ENCODE assay signal across 13 cellular contexts in the genomic region with DNA sequence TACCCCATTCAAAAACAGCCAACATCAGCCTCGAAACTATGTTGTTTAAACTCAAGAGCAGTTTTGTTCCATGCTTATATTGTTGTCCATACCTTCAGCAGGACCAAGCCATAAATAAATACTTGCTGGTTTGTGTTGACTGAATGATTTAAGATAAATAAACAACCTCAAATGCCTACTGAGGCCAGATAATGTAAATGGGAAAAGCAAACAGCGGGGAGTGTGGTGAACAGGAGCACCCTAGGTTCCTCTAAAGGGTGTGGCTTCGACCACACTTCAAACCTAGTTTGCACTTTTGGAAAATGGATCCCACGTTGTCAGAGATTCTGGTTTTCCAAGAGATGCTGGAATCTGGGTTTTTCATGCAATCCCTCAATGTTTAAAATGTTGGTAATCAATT. TPM values are rescaled to one million over a fixed set of nuclear protein-coding genes. Genes with fewer than 3 reads are reported as not detected.
DNase-seq lines count a peak whose midpoint lies in the region; ATAC-seq, FAIRE-seq and TF ChIP-seq lines count a peak whose summit lies in the region.
"Had no signal": no experiment of that assay in that cellular context is flagged by ENCODE, and none has a peak within 500 bp of the region (broad histone marks: within the 10 kb centered on the region; RNA-seq: fewer than 3 reads in every experiment).

No MANE protein-coding gene starts in this region.

- H3K4me3 Mint-ChIP-seq in activated CD4-positive, alpha-beta memory T cell treated with anti-CD3 and anti-CD28 coated beads, Interleukin-2, amount 10 ng/mL, durations not matched to agents 7 days and 5 days = peak overlapping the region; percentile 94
- H3K4me3 Mint-ChIP-seq in immature natural killer cell = peak overlapping the region; percentile 13 to 99 (median 38)

- no peak for DNase-seq in activated CD4-positive, alpha-beta memory T cell treated with anti-CD3 and anti-CD28 coated beads, Interleukin-2, amount 10 ng/mL, durations not matched to agents 7 days and 5 days
- DNase-seq in immature natural killer cell (no peak), occipital lobe (lab: John Stamatoyannopoulos, UW) (no peak), urothelium cell line (ENCODE audit: low spot score) (no peak), G401 (ENCODE audit: low spot score) (no peak)
- DNase-seq: activated CD4-positive, alpha-beta T cell treated with anti-CD3 and anti-CD28 coated beads for 1 hour; Kasumi-1; left ventricle myocardium superior; NCI-H1930 had no signal

- H3K4me1 ChIP-seq in BLaER1 treated with 17β-estradiol and CSF1 and Interleukin-3, amounts not matched to agents 10 nM and 100 nM = peaks cover 18 to 62% (median 24%) of the 10 kb centered on the region in 10 experiments

- no peak overlapping the region for H3K27ac ChIP-seq in BLaER1 treated with 17β-estradiol and CSF1 and Interleukin-3, amounts not matched to agents 10 nM and 100 nM
- H3K27ac ChIP-seq: cardiac muscle cell had no signal

- CTCF ChIA-PET in activated CD4-positive, alpha-beta memory T cell treated with anti-CD3 and anti-CD28 coated beads, Interleukin-2, amount 10 ng/mL, durations not matched to agents 7 days and 5 days (lab: Charles Lee) = no interaction called here

- no peaks in the 10 kb centered on the region for H3K27me3 Mint-ChIP-seq in activated CD4-positive, alpha-beta memory T cell treated with anti-CD3 and anti-CD28 coated beads, Interleukin-2, amount 10 ng/mL, durations not matched to agents 7 days and 5 days
- peaks cover 11 to 20% (median 19%) of the 10 kb centered on the region in 3 donors for H3K27me3 Mint-ChIP-seq in immature natural killer cell (ENCODE audit: low read depth in 3 of 3)

- H4K20me1 ChIP-seq in BLaER1 treated with 17β-estradiol and CSF1 and Interleukin-3, amounts not matched to agents 10 nM and 100 nM = peaks cover 0 to 33% (median 30%) of the 10 kb centered on the region in 11 experiments; a peak in 19 of 22 replicates

- H3K36me3 Mint-ChIP-seq in activated CD4-positive, alpha-beta memory T cell treated with anti-CD3 and anti-CD28 coated beads, Interleukin-2, amount 10 ng/mL, durations not matched to agents 7 days and 5 days (ENCODE audit: low read depth) = peaks cover 31% of the 10 kb centered on the region
- peaks cover 7 to 9% (median 9%) of the 10 kb centered on the region in 3 donors for H3K36me3 Mint-ChIP-seq in immature natural killer cell

- POLR2A ChIA-PET in activated CD4-positive, alpha-beta memory T cell treated with anti-CD3 and anti-CD28 coated beads, Interleukin-2, amount 10 ng/mL, durations not matched to agents 7 days and 5 days (lab: Charles Lee) = interaction anchor here (3.1 to 4.8 kb wide), 3 partner anchors 10 to 23 kb away, joined by 21 to 101 read pairs (median 23); no protein-coding TSS in a partner anchor

- no peak overlapping the region for H3K27ac Mint-ChIP-seq in activated CD4-positive, alpha-beta memory T cell treated with anti-CD3 and anti-CD28 coated beads, Interleukin-2, amount 10 ng/mL, durations not matched to agents 7 days and 5 days
- peak overlapping the region in 3 of 6 donors; percentile 24 to 95 (median 92) for H3K27ac Mint-ChIP-seq in immature natural killer cell

- no peaks in the 10 kb centered on the region for H3K27me3 ChIP-seq in BLaER1 treated with 17β-estradiol and CSF1 and Interleukin-3, amounts not matched to agents 10 nM and 100 nM

- no peaks in the 10 kb centered on the region for H3K9me3 ChIP-seq in BLaER1 treated with 17β-estradiol and CSF1 and Interleukin-3, amounts not matched to agents 10 nM and 100 nM (replicated peaks in 1 of 11)

- H3K36me3 ChIP-seq in BLaER1 treated with 17β-estradiol and CSF1 and Interleukin-3, amounts not matched to agents 10 nM and 100 nM = peaks cover 4 to 22% (median 16%) of the 10 kb centered on the region in 11 experiments; a peak in 20 of 22 replicates
- H3K36me3 ChIP-seq: cardiac muscle cell had no signal

- peak overlapping the region; percentile 69 to 99 (median 92); a peak in 19 of 22 replicates for H3K4me2 ChIP-seq in BLaER1 treated with 17β-estradiol and CSF1 and Interleukin-3, amounts not matched to agents 10 nM and 100 nM

- no peak for FAIRE-seq in urothelium cell line (lab: Jason Lieb, UNC)

- TF ChIP-seq POLR2A in GM19099 (IDR thresholded peaks at IDR 0.05; ENCODE audit: extremely low read depth, insufficient read length, low read depth) = peak; percentile 20

- H3K4me3 ChIP-seq in BLaER1 treated with 17β-estradiol and CSF1 and Interleukin-3, amounts not matched to agents 10 nM and 100 nM = peak overlapping the region in 4 of 10 experiments; percentile 75 to 99 (median 97); a peak in 4 of 20 replicates
- H3K4me3 ChIP-seq: cardiac muscle cell had no signal

- H3K9ac ChIP-seq in BLaER1 treated with 17β-estradiol and CSF1 and Interleukin-3, amounts not matched to agents 10 nM and 100 nM = peak overlapping the region in 2 of 11 experiments; percentile 93 to 97; a peak in 2 of 22 replicates

- H3K4me1 Mint-ChIP-seq in activated CD4-positive, alpha-beta memory T cell treated with anti-CD3 and anti-CD28 coated beads, Interleukin-2, amount 10 ng/mL, durations not matched to agents 7 days and 5 days = peaks cover 42% of the 10 kb centered on the region
- H3K4me1 Mint-ChIP-seq in immature natural killer cell = peaks cover 31 to 35% of the 10 kb centered on the region in 2 donors

- H3K9me3 Mint-ChIP-seq in activated CD4-positive, alpha-beta memory T cell treated with anti-CD3 and anti-CD28 coated beads, Interleukin-2, amount 10 ng/mL, durations not matched to agents 7 days and 5 days = no peaks in the 10 kb centered on the region
- no peaks in the 10 kb centered on the region for H3K9me3 Mint-ChIP-seq in immature natural killer cell

- ATAC-seq in HG03520 (IDR thresholded peaks at IDR 0.05; ENCODE audit: unreplicated experiment) = no peak
- ATAC-seq: left ventricle myocardium superior had no signal

- in situ Hi-C loops in G401 (cut with HindIII; ENCODE audit: low sequenced_read_pairs) = no loop called here

RNA-seq across cellular contexts. Expression of gene PMAIP1, which starts 1.7 kb away (rescaled TPM):
- total RNA-seq in activated CD4-positive, alpha-beta memory T cell treated with anti-CD3 and anti-CD28 coated beads, Interleukin-2, amount 10 ng/mL, durations not matched to agents 7 days and 5 days = 10 to 100 TPM; 35.3 to 37.7 TPM
- polyA plus RNA-seq in immature natural killer cell = 10 to 100 TPM; 34.6 to 77.8 (median 58.9) TPM
- 1.4 TPM for total RNA-seq in occipital lobe
- total RNA-seq in G401 (2014; rRNA removed; shearing (Covaris generic)) = 0.27 TPM in 1 of 2 replicates, not detected in the other

Comparison
In these comparisons a context has a peak if more than half of its experiments do, and no peak if none do; other contexts are left out.
1. RNA of gene PMAIP1, which starts 1.7 kb away (total RNA-seq): 35.3 to 37.7 TPM in activated CD4-positive, alpha-beta memory T cell treated with anti-CD3 and anti-CD28 coated beads, Interleukin-2, amount 10 ng/mL, durations not matched to agents 7 days and 5 days; 1.4 TPM in occipital lobe (single experiment) and 0.27 TPM in G401; every median in the first group is over 10 times any median in the second.